Comparison of ENCODE assay signal across 2 cellular contexts in the genomic region with DNA sequence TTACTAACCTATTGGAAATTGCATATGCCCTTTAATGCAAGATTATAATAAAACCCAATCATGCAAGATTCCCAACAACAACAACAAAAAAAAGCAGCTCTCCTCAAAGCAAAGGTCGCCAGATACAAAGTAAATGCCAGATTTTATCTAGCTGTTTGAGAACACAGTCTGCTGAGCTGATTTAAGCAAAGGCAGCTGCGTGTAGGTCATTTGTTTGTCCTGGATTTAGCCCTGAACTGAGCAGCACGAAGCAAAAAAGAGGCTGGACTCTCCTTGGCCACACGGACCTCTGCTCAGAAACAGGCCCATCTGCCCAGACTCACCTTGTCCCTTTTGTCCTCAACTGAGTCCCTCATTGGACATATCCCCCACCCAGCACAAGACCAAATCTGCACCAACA.
TF ChIP-seq lines count a peak whose summit lies in the region.

No MANE protein-coding gene starts in this region.

TF ChIP-seq in liver, 16 proteins besides CTCF, POLR2A, EP300 and RAD21:
- TF ChIP-seq ZBTB33 (IDR thresholded peaks at IDR 0.05) = no peak
- peak; percentile 71 for TF ChIP-seq YY1 (IDR thresholded peaks at IDR 0.05)
- TF ChIP-seq SP1 (IDR thresholded peaks at IDR 0.05) = peak; percentile 56
- peak; percentile 68 for TF ChIP-seq MAX (IDR thresholded peaks at IDR 0.05)
- TF ChIP-seq HNF4A (conservative IDR thresholded peaks at IDR 0.05) = peak; percentile 73 to 85
- TF ChIP-seq TAF1 (conservative IDR thresholded peaks at IDR 0.05) = no peak
- TF ChIP-seq HNF4G (IDR thresholded peaks at IDR 0.05) = peak; percentile 22
- TF ChIP-seq RXRA (IDR thresholded peaks at IDR 0.05) = peak; percentile 65 to 86
- no peak for TF ChIP-seq FOXA1 (IDR thresholded peaks at IDR 0.05)
- no peak for TF ChIP-seq EGR1 (IDR thresholded peaks at IDR 0.05; ENCODE audit: low read depth in 2 of 2)
- peak in 1 of 2 donors; percentile 60 for TF ChIP-seq JUND (IDR thresholded peaks at IDR 0.05)
- TF ChIP-seq NR2F2 (IDR thresholded peaks at IDR 0.05) = no peak
- TF ChIP-seq FOXA2 (IDR thresholded peaks at IDR 0.05) = peak; percentile 21

TF ChIP-seq in HepG2, 621 proteins besides CTCF, POLR2A, EP300 and RAD21:
- TF ChIP-seq, protein P1, sequence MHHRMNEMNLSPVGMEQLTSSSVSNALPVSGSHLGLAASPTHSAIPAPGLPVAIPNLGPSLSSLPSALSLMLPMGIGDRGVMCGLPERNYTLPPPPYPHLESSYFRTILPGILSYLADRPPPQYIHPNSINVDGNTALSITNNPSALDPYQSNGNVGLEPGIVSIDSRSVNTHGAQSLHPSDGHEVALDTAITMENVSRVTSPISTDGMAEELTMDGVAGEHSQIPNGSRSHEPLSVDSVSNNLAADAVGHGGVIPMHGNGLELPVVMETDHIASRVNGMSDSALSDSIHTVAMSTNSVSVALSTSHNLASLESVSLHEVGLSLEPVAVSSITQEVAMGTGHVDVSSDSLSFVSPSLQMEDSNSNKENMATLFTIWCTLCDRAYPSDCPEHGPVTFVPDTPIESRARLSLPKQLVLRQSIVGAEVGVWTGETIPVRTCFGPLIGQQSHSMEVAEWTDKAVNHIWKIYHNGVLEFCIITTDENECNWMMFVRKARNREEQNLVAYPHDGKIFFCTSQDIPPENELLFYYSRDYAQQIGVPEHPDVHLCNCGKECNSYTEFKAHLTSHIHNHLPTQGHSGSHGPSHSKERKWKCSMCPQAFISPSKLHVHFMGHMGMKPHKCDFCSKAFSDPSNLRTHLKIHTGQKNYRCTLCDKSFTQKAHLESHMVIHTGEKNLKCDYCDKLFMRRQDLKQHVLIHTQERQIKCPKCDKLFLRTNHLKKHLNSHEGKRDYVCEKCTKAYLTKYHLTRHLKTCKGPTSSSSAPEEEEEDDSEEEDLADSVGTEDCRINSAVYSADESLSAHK (CRISPR knock-in tag; IDR thresholded peaks at IDR 0.05; ENCODE audit: borderline replicate concordance) = no peak
- TF ChIP-seq TRIM24 (CRISPR knock-in tag; IDR thresholded peaks at IDR 0.05) = no peak
- no peak for TF ChIP-seq HNF4A (CRISPR knock-in tag; IDR thresholded peaks at IDR 0.05)
- TF ChIP-seq, protein P2, sequence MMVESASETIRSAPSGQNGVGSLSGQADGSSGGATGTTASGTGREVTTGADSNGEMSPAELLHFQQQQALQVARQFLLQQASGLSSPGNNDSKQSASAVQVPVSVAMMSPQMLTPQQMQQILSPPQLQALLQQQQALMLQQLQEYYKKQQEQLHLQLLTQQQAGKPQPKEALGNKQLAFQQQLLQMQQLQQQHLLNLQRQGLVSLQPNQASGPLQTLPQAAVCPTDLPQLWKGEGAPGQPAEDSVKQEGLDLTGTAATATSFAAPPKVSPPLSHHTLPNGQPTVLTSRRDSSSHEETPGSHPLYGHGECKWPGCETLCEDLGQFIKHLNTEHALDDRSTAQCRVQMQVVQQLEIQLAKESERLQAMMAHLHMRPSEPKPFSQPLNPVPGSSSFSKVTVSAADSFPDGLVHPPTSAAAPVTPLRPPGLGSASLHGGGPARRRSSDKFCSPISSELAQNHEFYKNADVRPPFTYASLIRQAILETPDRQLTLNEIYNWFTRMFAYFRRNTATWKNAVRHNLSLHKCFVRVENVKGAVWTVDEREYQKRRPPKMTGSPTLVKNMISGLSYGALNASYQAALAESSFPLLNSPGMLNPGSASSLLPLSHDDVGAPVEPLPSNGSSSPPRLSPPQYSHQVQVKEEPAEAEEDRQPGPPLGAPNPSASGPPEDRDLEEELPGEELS (CRISPR knock-in tag; IDR thresholded peaks at IDR 0.05) = no peak
- TF ChIP-seq FOXP1 (IDR thresholded peaks at IDR 0.05) = no peak
- no peak for TF ChIP-seq FOXP1 (CRISPR knock-in tag; IDR thresholded peaks at IDR 0.05)
- no peak for TF ChIP-seq GABPB1 (CRISPR knock-in tag; IDR thresholded peaks at IDR 0.05)
- TF ChIP-seq, protein P3, sequence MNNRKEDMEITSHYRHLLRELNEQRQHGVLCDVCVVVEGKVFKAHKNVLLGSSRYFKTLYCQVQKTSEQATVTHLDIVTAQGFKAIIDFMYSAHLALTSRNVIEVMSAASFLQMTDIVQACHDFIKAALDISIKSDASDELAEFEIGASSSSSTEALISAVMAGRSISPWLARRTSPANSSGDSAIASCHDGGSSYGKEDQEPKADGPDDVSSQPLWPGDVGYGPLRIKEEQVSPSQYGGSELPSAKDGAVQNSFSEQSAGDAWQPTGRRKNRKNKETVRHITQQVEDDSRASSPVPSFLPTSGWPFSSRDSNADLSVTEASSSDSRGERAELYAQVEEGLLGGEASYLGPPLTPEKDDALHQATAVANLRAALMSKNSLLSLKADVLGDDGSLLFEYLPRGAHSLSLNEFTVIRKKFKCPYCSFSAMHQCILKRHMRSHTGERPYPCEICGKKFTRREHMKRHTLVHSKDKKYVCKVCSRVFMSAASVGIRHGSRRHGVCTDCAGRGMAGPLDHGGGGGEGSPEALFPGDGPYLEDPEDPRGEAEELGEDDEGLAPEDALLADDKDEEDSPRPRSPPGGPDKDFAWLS (CRISPR knock-in tag; IDR thresholded peaks at IDR 0.05; ENCODE audit: borderline replicate concordance) = no peak
- TF ChIP-seq, protein P4, sequence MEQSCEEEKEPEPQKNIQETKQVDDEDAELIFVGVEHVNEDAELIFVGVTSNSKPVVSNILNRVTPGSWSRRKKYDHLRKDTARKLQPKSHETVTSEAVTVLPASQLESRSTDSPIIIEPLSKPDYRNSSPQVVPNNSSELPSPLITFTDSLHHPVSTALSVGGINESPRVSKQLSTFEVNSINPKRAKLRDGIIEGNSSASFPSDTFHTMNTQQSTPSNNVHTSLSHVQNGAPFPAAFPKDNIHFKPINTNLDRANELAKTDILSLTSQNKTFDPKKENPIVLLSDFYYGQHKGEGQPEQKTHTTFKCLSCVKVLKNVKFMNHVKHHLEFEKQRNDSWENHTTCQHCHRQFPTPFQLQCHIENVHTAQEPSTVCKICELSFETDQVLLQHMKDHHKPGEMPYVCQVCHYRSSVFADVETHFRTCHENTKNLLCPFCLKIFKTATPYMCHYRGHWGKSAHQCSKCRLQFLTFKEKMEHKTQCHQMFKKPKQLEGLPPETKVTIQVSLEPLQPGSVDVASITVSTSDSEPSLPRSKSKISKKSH (CRISPR knock-in tag; IDR thresholded peaks at IDR 0.05; ENCODE audit: borderline replicate concordance) = no peak
- TF ChIP-seq, protein P5, sequence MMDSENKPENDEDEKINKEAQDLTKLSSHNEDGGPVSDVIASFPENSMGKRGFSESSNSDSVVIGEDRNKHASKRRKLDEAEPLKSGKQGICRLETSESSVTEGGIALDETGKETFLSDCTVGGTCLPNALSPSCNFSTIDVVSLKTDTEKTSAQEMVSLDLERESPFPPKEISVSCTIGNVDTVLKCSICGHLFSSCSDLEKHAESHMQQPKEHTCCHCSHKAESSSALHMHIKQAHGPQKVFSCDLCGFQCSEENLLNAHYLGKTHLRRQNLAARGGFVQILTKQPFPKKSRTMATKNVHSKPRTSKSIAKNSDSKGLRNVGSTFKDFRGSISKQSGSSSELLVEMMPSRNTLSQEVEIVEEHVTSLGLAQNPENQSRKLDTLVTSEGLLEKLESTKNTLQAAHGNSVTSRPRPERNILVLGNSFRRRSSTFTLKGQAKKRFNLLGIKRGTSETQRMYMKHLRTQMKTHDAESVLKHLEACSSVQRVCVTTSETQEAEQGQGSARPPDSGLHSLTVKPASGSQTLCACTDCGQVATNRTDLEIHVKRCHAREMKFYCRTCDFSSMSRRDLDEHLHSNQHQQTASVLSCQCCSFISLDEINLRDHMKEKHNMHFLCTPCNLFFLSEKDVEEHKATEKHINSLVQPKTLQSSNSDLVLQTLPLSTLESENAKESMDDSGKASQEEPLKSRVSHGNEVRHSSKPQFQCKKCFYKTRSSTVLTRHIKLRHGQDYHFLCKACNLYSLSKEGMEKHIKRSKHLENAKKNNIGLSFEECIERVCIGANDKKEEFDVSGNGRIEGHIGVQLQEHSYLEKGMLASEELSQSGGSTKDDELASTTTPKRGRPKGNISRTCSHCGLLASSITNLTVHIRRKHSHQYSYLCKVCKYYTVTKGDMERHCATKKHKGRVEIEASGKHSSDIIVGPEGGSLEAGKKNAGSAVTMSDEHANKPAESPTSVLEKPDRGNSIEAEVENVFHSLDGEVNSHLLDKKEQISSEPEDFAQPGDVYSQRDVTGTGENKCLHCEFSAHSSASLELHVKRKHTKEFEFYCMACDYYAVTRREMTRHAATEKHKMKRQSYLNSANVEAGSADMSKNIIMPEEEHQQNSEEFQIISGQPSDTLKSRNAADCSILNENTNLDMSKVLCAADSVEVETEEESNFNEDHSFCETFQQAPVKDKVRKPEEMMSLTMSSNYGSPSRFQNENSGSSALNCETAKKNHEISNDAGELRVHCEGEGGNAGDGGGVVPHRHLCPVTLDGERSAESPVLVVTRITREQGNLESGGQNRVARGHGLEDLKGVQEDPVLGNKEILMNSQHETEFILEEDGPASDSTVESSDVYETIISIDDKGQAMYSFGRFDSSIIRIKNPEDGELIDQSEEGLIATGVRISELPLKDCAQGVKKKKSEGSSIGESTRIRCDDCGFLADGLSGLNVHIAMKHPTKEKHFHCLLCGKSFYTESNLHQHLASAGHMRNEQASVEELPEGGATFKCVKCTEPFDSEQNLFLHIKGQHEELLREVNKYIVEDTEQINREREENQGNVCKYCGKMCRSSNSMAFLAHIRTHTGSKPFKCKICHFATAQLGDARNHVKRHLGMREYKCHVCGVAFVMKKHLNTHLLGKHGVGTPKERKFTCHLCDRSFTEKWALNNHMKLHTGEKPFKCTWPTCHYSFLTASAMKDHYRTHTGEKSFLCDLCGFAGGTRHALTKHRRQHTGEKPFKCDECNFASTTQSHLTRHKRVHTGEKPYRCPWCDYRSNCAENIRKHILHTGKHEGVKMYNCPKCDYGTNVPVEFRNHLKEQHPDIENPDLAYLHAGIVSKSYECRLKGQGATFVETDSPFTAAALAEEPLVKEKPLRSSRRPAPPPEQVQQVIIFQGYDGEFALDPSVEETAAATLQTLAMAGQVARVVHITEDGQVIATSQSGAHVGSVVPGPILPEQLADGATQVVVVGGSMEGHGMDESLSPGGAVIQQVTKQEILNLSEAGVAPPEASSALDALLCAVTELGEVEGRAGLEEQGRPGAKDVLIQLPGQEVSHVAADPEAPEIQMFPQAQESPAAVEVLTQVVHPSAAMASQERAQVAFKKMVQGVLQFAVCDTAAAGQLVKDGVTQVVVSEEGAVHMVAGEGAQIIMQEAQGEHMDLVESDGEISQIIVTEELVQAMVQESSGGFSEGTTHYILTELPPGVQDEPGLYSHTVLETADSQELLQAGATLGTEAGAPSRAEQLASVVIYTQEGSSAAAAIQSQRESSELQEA (CRISPR knock-in tag; IDR thresholded peaks at IDR 0.05; ENCODE audit: not compliant biosample characterization) = no peak
- no peak for TF ChIP-seq SCMH1 (CRISPR knock-in tag; IDR thresholded peaks at IDR 0.05; ENCODE audit: borderline replicate concordance)
- TF ChIP-seq THAP8 (CRISPR knock-in tag; IDR thresholded peaks at IDR 0.05; ENCODE audit: borderline replicate concordance) = no peak
- TF ChIP-seq PATZ1 (CRISPR knock-in tag; IDR thresholded peaks at IDR 0.05) = no peak
- no peak for TF ChIP-seq SIN3A (IDR thresholded peaks at IDR 0.05; ENCODE audit: borderline replicate concordance, low read depth, low read length)
- TF ChIP-seq SYNCRIP (IDR thresholded peaks at IDR 0.05; ENCODE audit: insufficient read depth, low read depth, low read length) = no peak
- no peak for TF ChIP-seq ZNF329 (CRISPR knock-in tag; IDR thresholded peaks at IDR 0.05; ENCODE audit: low read depth)
- no peak for TF ChIP-seq ZNF44 (CRISPR knock-in tag; IDR thresholded peaks at IDR 0.05)
- no peak for TF ChIP-seq ZNF556 (CRISPR knock-in tag; IDR thresholded peaks at IDR 0.05; ENCODE audit: borderline replicate concordance)
- TF ChIP-seq, protein P6, sequence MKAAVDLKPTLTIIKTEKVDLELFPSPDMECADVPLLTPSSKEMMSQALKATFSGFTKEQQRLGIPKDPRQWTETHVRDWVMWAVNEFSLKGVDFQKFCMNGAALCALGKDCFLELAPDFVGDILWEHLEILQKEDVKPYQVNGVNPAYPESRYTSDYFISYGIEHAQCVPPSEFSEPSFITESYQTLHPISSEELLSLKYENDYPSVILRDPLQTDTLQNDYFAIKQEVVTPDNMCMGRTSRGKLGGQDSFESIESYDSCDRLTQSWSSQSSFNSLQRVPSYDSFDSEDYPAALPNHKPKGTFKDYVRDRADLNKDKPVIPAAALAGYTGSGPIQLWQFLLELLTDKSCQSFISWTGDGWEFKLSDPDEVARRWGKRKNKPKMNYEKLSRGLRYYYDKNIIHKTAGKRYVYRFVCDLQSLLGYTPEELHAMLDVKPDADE (CRISPR knock-in tag; IDR thresholded peaks at IDR 0.05) = no peak
- no peak for TF ChIP-seq ZNF225 (CRISPR knock-in tag; IDR thresholded peaks at IDR 0.05)
